In the genomic region with DNA sequence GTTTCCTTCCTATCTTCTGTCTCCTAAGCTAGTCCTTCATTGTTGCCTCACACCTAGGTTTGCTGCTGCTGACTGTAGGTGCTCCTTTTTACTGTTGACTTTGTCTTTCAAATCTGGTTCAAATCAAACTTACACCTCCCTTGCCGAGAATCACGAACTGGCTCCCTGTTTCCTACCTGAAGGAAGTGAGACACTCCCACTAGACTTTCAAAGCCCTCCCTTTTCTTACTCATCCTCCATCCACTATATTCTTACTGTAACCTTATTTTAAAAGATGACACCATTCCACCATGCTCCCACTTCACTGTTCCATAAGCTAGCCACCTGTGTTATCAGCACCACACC, we compare ENCODE assay signal across 18 cellular contexts. TPM values are rescaled to one million over a fixed set of nuclear protein-coding genes. Genes with fewer than 3 reads are reported as not detected.
DNase-seq lines count a peak whose midpoint lies in the region; ATAC-seq and TF ChIP-seq lines count a peak whose summit lies in the region.
"Had no signal": no experiment of that assay in that cellular context is flagged by ENCODE, and none has a peak within 500 bp of the region (broad histone marks: within the 10 kb centered on the region; RNA-seq: fewer than 3 reads in every experiment).

No MANE protein-coding gene starts in this region.

- TF ChIP-seq CTCF in Panc1 (IDR thresholded peaks at IDR 0.05): no peak

- H3K14ac ChIP-seq in trophoblast cell (ENCODE audit: low read length): no peak overlapping the region

- no peak overlapping the region for H2AK5ac ChIP-seq in trophoblast cell (ENCODE audit: low read length)

- no peak overlapping the region for H3K9ac ChIP-seq in trophoblast cell (ENCODE audit: low read length)
- H3K9ac ChIP-seq: KMS-11 had no signal

- H2AFZ ChIP-seq in trophoblast cell (ENCODE audit: insufficient read depth, low read length, poor library complexity): no peak overlapping the region

- H3K79me2 ChIP-seq in trophoblast cell (ENCODE audit: control insufficient read depth, insufficient read depth, low read length, poor library complexity): peaks cover 1% of the 10 kb centered on the region

- in situ Hi-C loops in Panc1 (cut with HindIII; ENCODE audit: low pct_unique_long_range_greater_than_20kb, low sequenced_read_pairs): no loop called here

- CTCF ChIA-PET in Panc1 (lab: Charles Lee): no interaction called here

- H3K9me3 ChIP-seq in Panc1 (ENCODE audit: control insufficient read depth, insufficient read depth, low read depth, low read length) (no peaks in the 10 kb centered on the region), trophoblast cell (ENCODE audit: insufficient read depth, low read depth, low read length) (no peaks in the 10 kb centered on the region)
- H3K9me3 ChIP-seq: Peyer's patch had no signal

- H2BK12ac ChIP-seq in trophoblast cell (ENCODE audit: low read length): no peak overlapping the region

- no peak overlapping the region for H4K8ac ChIP-seq in trophoblast cell (ENCODE audit: low read depth, low read length)

- POLR2A ChIA-PET in Panc1 (lab: Charles Lee): no interaction called here

- H3K79me1 ChIP-seq in trophoblast cell (ENCODE audit: low read length): peaks cover 6% of the 10 kb centered on the region

- BruUV-seq in Panc1 (replicated peaks; lab: Mats Ljungman, UMichigan): no TSS peak

- ATAC-seq in Panc1 (no peak), HG03097 (IDR thresholded peaks at IDR 0.05; ENCODE audit: low FRiP score, unreplicated experiment) (no peak)
- ATAC-seq: right cardiac atrium, T-cell had no signal

- H3K4me2 ChIP-seq in trophoblast cell (ENCODE audit: low read length): no peak overlapping the region
- H3K4me2 ChIP-seq: KMS-11 had no signal

- H4K12ac ChIP-seq in trophoblast cell (ENCODE audit: low read depth, low read length): no peak overlapping the region

- H2BK5ac ChIP-seq in trophoblast cell (ENCODE audit: low read depth, low read length, poor library complexity): no peak overlapping the region

- peak overlapping the region; percentile 84 for H3K27ac ChIP-seq in Panc1 (ENCODE audit: low read length)
- peak overlapping the region; percentile 99 for H3K27ac ChIP-seq in epithelial cell of prostate
- no peak overlapping the region for H3K27ac ChIP-seq in trophoblast cell (ENCODE audit: low read depth, low read length)
- H3K27ac ChIP-seq: KMS-11, WERI-Rb-1 had no signal

- intact Hi-C loops in Panc1 (cut with micrococcal nuclease; ENCODE audit: unreplicated experiment): no loop called here

- no peak overlapping the region for H2BK120ac ChIP-seq in trophoblast cell (ENCODE audit: insufficient read depth, low read length, poor library complexity)

- H3K36me3 ChIP-seq in H7 (replicated peaks; ENCODE audit: control insufficient read depth, insufficient read depth, low read length): peaks cover 8% of the 10 kb centered on the region
- H3K36me3 ChIP-seq in Panc1 (ENCODE audit: control insufficient read depth, insufficient read depth, low read length): no peaks in the 10 kb centered on the region
- H3K36me3 ChIP-seq in trophoblast cell (ENCODE audit: control insufficient read depth in 1 of 2, insufficient read depth in 2 of 2, low read length in 2 of 2): no peaks in the 10 kb centered on the region
- H3K36me3 ChIP-seq: WERI-Rb-1 had no signal

- H3K4me1 ChIP-seq in Panc1 (ENCODE audit: control insufficient read depth, insufficient read depth, low read length) (peaks cover 51% of the 10 kb centered on the region), trophoblast cell (ENCODE audit: control insufficient read depth in 1 of 2, insufficient read depth in 2 of 2, low read length in 2 of 2) (peaks cover 4 to 11% of the 10 kb centered on the region in 2 experiments)

- H3K18ac ChIP-seq in trophoblast cell (ENCODE audit: low read length): no peak overlapping the region

- WGBS in trophoblast cell (ENCODE audit: extremely low coverage, insufficient coverage, insufficient read length): no CpG with 5 or more reads among the region's 2 CpGs

- H3K4me3 ChIP-seq in H7 (ENCODE audit: insufficient read depth, low read depth, low read length) (no peak overlapping the region), Panc1 (ENCODE audit: low read depth in 2 of 2, low read length in 2 of 2) (no peak overlapping the region), trophoblast cell (ENCODE audit: low read depth, low read length) (no peak overlapping the region)
- H3K4me3 ChIP-seq: lung, Peyer's patch had no signal

- no peak overlapping the region for H4K91ac ChIP-seq in trophoblast cell (ENCODE audit: low read depth, low read length)

- no peak overlapping the region for H3K23ac ChIP-seq in trophoblast cell (ENCODE audit: low read length)

- peak overlapping the region; percentile 10 for H3K4ac ChIP-seq in trophoblast cell (ENCODE audit: low read depth, low read length)

- no peaks in the 10 kb centered on the region for H3K27me3 ChIP-seq in H7 (ENCODE audit: control insufficient read depth, insufficient read depth, low read length)
- H3K27me3 ChIP-seq in Panc1 (ENCODE audit: control insufficient read depth, insufficient read depth, low read length): no peaks in the 10 kb centered on the region
- no peaks in the 10 kb centered on the region for H3K27me3 ChIP-seq in trophoblast cell (ENCODE audit: insufficient read depth, low read length)
- H3K27me3 ChIP-seq: Peyer's patch had no signal

- peak; percentile 18 for DNase-seq in H7
- no peak for DNase-seq in Panc1 (ENCODE audit: low read depth, low spot score)
- no peak for DNase-seq in epithelial cell of prostate (ENCODE audit: low read depth, low spot score)
- DNase-seq in trophoblast cell: no peak
- DNase-seq in kidney glomerular epithelial cell (lab: John Stamatoyannopoulos, UW): no peak
- DNase-seq in NCI-H82 (lab: John Stamatoyannopoulos, UW): no peak
- no peak for DNase-seq in pons (ENCODE audit: low spot score)
- DNase-seq: activated naive CD4-positive, alpha-beta T cell treated with Interleukin-2 at 50 U/mL for 16 hours; NCI-H146; NCI-H446 treated with DMSO at 0.1 percent for 48 hours; Peyer's patch; right cardiac atrium; stimulated activated CD4-positive, alpha-beta T cell treated with anti-CD3 and anti-CD28 coated beads, Interleukin-2, amount 100 ng/mL, for 48 hours; T-cell; WERI-Rb-1 had no signal

RNA-seq across cellular contexts. Expression of a gene that starts 10.5 kb away (rescaled TPM):
- 33.3 and 39.9 TPM in 2 replicates for total RNA-seq in H7 (2014; rRNA removed; shearing (Covaris generic))
- total RNA-seq in Panc1 (2021; ENCODE audit: unreplicated experiment): 102 TPM
- polyA plus RNA-seq in Panc1 (2012; ENCODE audit: insufficient read length): 27.5 TPM
- 11.7 and 11.9 TPM in 2 replicates for polyA plus RNA-seq in trophoblast cell (2013)

RNA-seq across cellular contexts. Expression of a gene that starts 56.9 kb away (rescaled TPM):
- total RNA-seq in H7 (2014; rRNA removed; shearing (Covaris generic)): 59.2 and 61.4 TPM in 2 replicates
- total RNA-seq in Panc1 (2021; ENCODE audit: unreplicated experiment): 46.3 TPM
- polyA plus RNA-seq in Panc1 (2012; ENCODE audit: insufficient read length): 23.7 TPM
- 12.7 and 13.6 TPM in 2 replicates for polyA plus RNA-seq in trophoblast cell (2013)
